Comparison of ENCODE assay signal across 8 cellular contexts in genomic region chr4:78613522-78614311, GRCh38.
DNase-seq lines count a peak whose midpoint lies in the region; ATAC-seq and FAIRE-seq lines count a peak whose summit lies in the region.

No MANE protein-coding gene starts in this region.

- no peak overlapping the region for H3K4me3 Mint-ChIP-seq in dendritic cell treated with granulocyte-macrophage colony-stimulating factor and Interleukin-4, amounts not matched to agents 40 ng/mL and 50 ng/mL, for 4 days
- H3K4me3 Mint-ChIP-seq in T-helper 2 cell treated with Interferon-gamma antibody and Interleukin-4, amounts not matched to agents 5 μg/mL and 100 μg/mL, for 36 hours: no peak overlapping the region

- no peaks in the 10 kb centered on the region for H3K9me3 Mint-ChIP-seq in dendritic cell treated with granulocyte-macrophage colony-stimulating factor and Interleukin-4, amounts not matched to agents 40 ng/mL and 50 ng/mL, for 4 days
- H3K9me3 Mint-ChIP-seq in T-helper 2 cell treated with Interferon-gamma antibody and Interleukin-4, amounts not matched to agents 5 μg/mL and 100 μg/mL, for 36 hours: no peaks in the 10 kb centered on the region

- peaks cover 29% of the 10 kb centered on the region for H3K4me1 Mint-ChIP-seq in dendritic cell treated with granulocyte-macrophage colony-stimulating factor and Interleukin-4, amounts not matched to agents 40 ng/mL and 50 ng/mL, for 4 days (ENCODE audit: low read depth)
- H3K4me1 Mint-ChIP-seq in T-helper 2 cell treated with Interferon-gamma antibody and Interleukin-4, amounts not matched to agents 5 μg/mL and 100 μg/mL, for 36 hours (ENCODE audit: low read depth): peaks cover 45% of the 10 kb centered on the region

- no peaks in the 10 kb centered on the region for H3K27me3 Mint-ChIP-seq in dendritic cell treated with granulocyte-macrophage colony-stimulating factor and Interleukin-4, amounts not matched to agents 40 ng/mL and 50 ng/mL, for 4 days
- no peaks in the 10 kb centered on the region for H3K27me3 Mint-ChIP-seq in T-helper 2 cell treated with Interferon-gamma antibody and Interleukin-4, amounts not matched to agents 5 μg/mL and 100 μg/mL, for 36 hours (ENCODE audit: low read depth)

- no peaks in the 10 kb centered on the region for H3K36me3 Mint-ChIP-seq in dendritic cell treated with granulocyte-macrophage colony-stimulating factor and Interleukin-4, amounts not matched to agents 40 ng/mL and 50 ng/mL, for 4 days (ENCODE audit: low read depth)
- H3K36me3 Mint-ChIP-seq in T-helper 2 cell treated with Interferon-gamma antibody and Interleukin-4, amounts not matched to agents 5 μg/mL and 100 μg/mL, for 36 hours (ENCODE audit: low read depth): no peaks in the 10 kb centered on the region

- no peak for DNase-seq in GM18507 (ENCODE audit: extremely low spot score, insufficient read length, low read depth)
- DNase-seq in GDM1 (lab: John Stamatoyannopoulos, UW): no peak
- DNase-seq in T-helper 2 cell treated with Interferon-gamma antibody and Interleukin-4, amounts not matched to agents 5 μg/mL and 100 μg/mL, for 36 hours (ENCODE audit: low spot score): no peak
- no peak for DNase-seq in NCI-H2196 treated with DMSO at 0.1 percent for 48 hours (lab: John Stamatoyannopoulos, UW; ENCODE audit: unreplicated experiment)
- DNase-seq in GM19240 (ENCODE audit: insufficient read length, low spot score): no peak

- ATAC-seq in GM21360 (IDR thresholded peaks at IDR 0.05; ENCODE audit: unreplicated experiment): peak; percentile 58
- peak; percentile 84 for ATAC-seq in HG03354 (IDR thresholded peaks at IDR 0.05; ENCODE audit: poor library complexity, severe bottlenecking, unreplicated experiment)

- intact Hi-C loops in dendritic cell treated with granulocyte-macrophage colony-stimulating factor and Interleukin-4, amounts not matched to agents 40 ng/mL and 50 ng/mL, for 4 days (cut with micrococcal nuclease): loop anchor here (2.0 to 5.0 kb wide), 2 partner anchors 169 to 251 kb away; no protein-coding TSS in a partner anchor

- FAIRE-seq in GM18507 (lab: Jason Lieb, UNC): peak; percentile 93

- peak overlapping the region; percentile 62 for H3K27ac Mint-ChIP-seq in dendritic cell treated with granulocyte-macrophage colony-stimulating factor and Interleukin-4, amounts not matched to agents 40 ng/mL and 50 ng/mL, for 4 days
- H3K27ac Mint-ChIP-seq in T-helper 2 cell treated with Interferon-gamma antibody and Interleukin-4, amounts not matched to agents 5 μg/mL and 100 μg/mL, for 36 hours: no peak overlapping the region
